30 cellular contexts compared by ENCODE assay signal in the genomic region with DNA sequence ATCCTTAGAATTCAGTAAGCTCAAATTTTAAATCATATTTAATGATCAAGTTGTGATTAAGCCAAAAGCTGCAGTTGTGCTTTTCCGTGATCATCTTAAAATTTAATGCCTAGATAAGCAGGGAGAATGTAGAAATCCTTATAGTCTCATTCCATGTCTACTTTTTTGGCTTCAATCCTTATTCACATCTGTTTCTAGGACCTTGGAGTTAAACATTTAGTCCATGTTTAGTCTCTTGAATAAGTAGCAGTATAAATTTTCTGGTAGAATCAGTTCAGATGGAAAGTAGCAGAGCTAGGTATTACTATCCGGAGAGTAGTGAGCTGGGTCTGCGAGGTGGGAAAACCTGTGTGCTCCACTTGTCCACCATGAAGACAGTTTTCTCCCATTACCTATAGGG.
"Had no signal": no experiment of that assay in that cellular context is flagged by ENCODE, and none has a peak within 500 bp of the region (broad histone marks: within the 10 kb centered on the region; RNA-seq: fewer than 3 reads in every experiment).

No MANE protein-coding gene starts in this region.

- H3K4me3 ChIP-seq: neural progenitor cell, pancreas, psoas muscle, right lobe of liver, sigmoid colon, stomach, suprapubic skin, testis, tibial artery, transverse colon, upper lobe of right lung, uterus had no signal

- H3K36me3 ChIP-seq: neural progenitor cell, pancreas, right lobe of liver, sigmoid colon, stomach, suprapubic skin, tibial artery, transverse colon, upper lobe of right lung, uterus had no signal

- H3K36me3 Mint-ChIP-seq: natural killer cell treated with Interleukin-12 subunit alpha and Interleukin-12 subunit beta and Interleukin-15 and Interleukin-18, amount 100 ng/mL, for 72 hours; neural progenitor cell; stimulated activated effector memory CD8-positive, alpha-beta T cell treated with anti-CD3 and anti-CD28 coated beads, Interleukin-12 subunit alpha, Interleukin-12 subunit beta, amount 100 ng/mL, for 72 hours; type B pancreatic cell had no signal

- H3K27me3 ChIP-seq: neural progenitor cell, pancreas, right lobe of liver, sigmoid colon, stomach, suprapubic skin, testis, tibial artery, transverse colon, upper lobe of right lung, uterus had no signal

- H3K4me1 Mint-ChIP-seq: naive B cell; naive thymus-derived CD8-positive, alpha-beta T cell; stimulated activated effector memory CD8-positive, alpha-beta T cell treated with anti-CD3 and anti-CD28 coated beads, Interleukin-12 subunit alpha, Interleukin-12 subunit beta, amount 100 ng/mL, for 72 hours; stimulated activated naive B cell treated with anti-CD40 and anti-IgM and Interleukin-4, amounts not matched to agents 10 μg/mL and 1 μg/mL and 100 μg/mL, for 72 hours had no signal

- H3K4me3 Mint-ChIP-seq: naive B cell; naive thymus-derived CD8-positive, alpha-beta T cell; natural killer cell treated with Interleukin-12 subunit alpha and Interleukin-12 subunit beta and Interleukin-15 and Interleukin-18, amount 100 ng/mL, for 72 hours; neural progenitor cell; stimulated activated effector memory CD8-positive, alpha-beta T cell treated with anti-CD3 and anti-CD28 coated beads, Interleukin-12 subunit alpha, Interleukin-12 subunit beta, amount 100 ng/mL, for 72 hours; stimulated activated naive B cell treated with anti-CD40 and anti-IgM and Interleukin-4, amounts not matched to agents 10 μg/mL and 1 μg/mL and 100 μg/mL, for 72 hours; stimulated activated naive CD8-positive, alpha-beta T cell treated with anti-CD3 and anti-CD28 coated beads, Interleukin-15, Interleukin-2, amounts not matched to agents 100 ng/mL and 50 ng/mL, for 24 hours; type B pancreatic cell had no signal

- H3K27ac Mint-ChIP-seq: naive thymus-derived CD8-positive, alpha-beta T cell; natural killer cell treated with Interleukin-12 subunit alpha and Interleukin-12 subunit beta and Interleukin-15 and Interleukin-18, amount 100 ng/mL, for 72 hours; neural progenitor cell; progenitor cell of endocrine pancreas; stimulated activated effector memory CD8-positive, alpha-beta T cell treated with anti-CD3 and anti-CD28 coated beads, Interleukin-12 subunit alpha, Interleukin-12 subunit beta, amount 100 ng/mL, for 72 hours; stimulated activated naive B cell treated with anti-CD40 and anti-IgM and Interleukin-4, amounts not matched to agents 10 μg/mL and 1 μg/mL and 100 μg/mL, for 72 hours; stimulated activated naive CD8-positive, alpha-beta T cell treated with anti-CD3 and anti-CD28 coated beads, Interleukin-15, Interleukin-2, amounts not matched to agents 100 ng/mL and 50 ng/mL, for 24 hours; type B pancreatic cell had no signal

- H3K27ac ChIP-seq: neural progenitor cell, pancreas, psoas muscle, right lobe of liver, stomach, suprapubic skin, testis, tibial artery, transverse colon, upper lobe of right lung, uterus had no signal

- H3K9me3 ChIP-seq: pancreas, psoas muscle, right lobe of liver, sigmoid colon, suprapubic skin, testis, tibial artery, transverse colon, upper lobe of right lung had no signal

- DNase-seq: naive B cell; naive thymus-derived CD8-positive, alpha-beta T cell; occipital lobe; pancreas; posterior cingulate gyrus; psoas muscle; right cardiac atrium; right lobe of liver; sigmoid colon; small intestine; stimulated activated CD4-positive, alpha-beta T cell treated with anti-CD3 and anti-CD28 coated beads, Interleukin-15, amount 100 ng/mL, for 24 hours; stimulated activated CD4-positive, alpha-beta T cell treated with anti-CD3 and anti-CD28 coated beads, Interleukin-2, amount 100 ng/mL, for 24 hours; stimulated activated CD4-positive, alpha-beta T cell treated with anti-CD3 and anti-CD28 coated beads, Interleukin-2, amount 100 ng/mL, for 48 hours; stimulated activated CD4-positive, alpha-beta T cell treated with anti-CD3 and anti-CD28 coated beads, Interleukin-4, amount 100 ng/mL, for 24 hours; stimulated activated naive B cell treated with anti-CD40 and anti-IgM and Interleukin-4, amounts not matched to agents 10 μg/mL and 1 μg/mL and 100 μg/mL, for 72 hours; stimulated activated naive CD4-positive, alpha-beta T cell treated with Interleukin-2 at 50 U/mL for 16 hours; stomach; substantia nigra; testis; tibial artery; transverse colon; upper lobe of right lung; uterus had no signal

- ATAC-seq: naive thymus-derived CD8-positive, alpha-beta T cell; natural killer cell treated with Interleukin-12 subunit alpha and Interleukin-12 subunit beta and Interleukin-15 and Interleukin-18, amount 100 ng/mL, for 72 hours; pancreas; psoas muscle; right cardiac atrium; right lobe of liver; stimulated activated effector memory CD8-positive, alpha-beta T cell treated with anti-CD3 and anti-CD28 coated beads, Interleukin-12 subunit alpha, Interleukin-12 subunit beta, amount 100 ng/mL, for 72 hours; stimulated activated naive B cell treated with anti-CD40 and anti-IgM and Interleukin-4, amounts not matched to agents 10 μg/mL and 1 μg/mL and 100 μg/mL, for 72 hours; upper lobe of right lung had no signal

- H3K4me2 ChIP-seq: neural progenitor cell had no signal

- H2AFZ ChIP-seq: neural progenitor cell had no signal

- H3K4me1 ChIP-seq: pancreas, psoas muscle, right lobe of liver, stomach, suprapubic skin, testis, tibial artery, transverse colon, upper lobe of right lung, uterus had no signal

- H3K9ac ChIP-seq: neural progenitor cell had no signal

- H3K9me3 Mint-ChIP-seq: type B pancreatic cell had no signal

- H3K27me3 Mint-ChIP-seq: naive B cell; progenitor cell of endocrine pancreas; stimulated activated naive B cell treated with anti-CD40 and anti-IgM and Interleukin-4, amounts not matched to agents 10 μg/mL and 1 μg/mL and 100 μg/mL, for 72 hours; stimulated activated naive CD8-positive, alpha-beta T cell treated with anti-CD3 and anti-CD28 coated beads, Interleukin-15, Interleukin-2, amounts not matched to agents 100 ng/mL and 50 ng/mL, for 24 hours; type B pancreatic cell had no signal
